ENCODE assay signal across 13 cellular contexts in the genomic region with DNA sequence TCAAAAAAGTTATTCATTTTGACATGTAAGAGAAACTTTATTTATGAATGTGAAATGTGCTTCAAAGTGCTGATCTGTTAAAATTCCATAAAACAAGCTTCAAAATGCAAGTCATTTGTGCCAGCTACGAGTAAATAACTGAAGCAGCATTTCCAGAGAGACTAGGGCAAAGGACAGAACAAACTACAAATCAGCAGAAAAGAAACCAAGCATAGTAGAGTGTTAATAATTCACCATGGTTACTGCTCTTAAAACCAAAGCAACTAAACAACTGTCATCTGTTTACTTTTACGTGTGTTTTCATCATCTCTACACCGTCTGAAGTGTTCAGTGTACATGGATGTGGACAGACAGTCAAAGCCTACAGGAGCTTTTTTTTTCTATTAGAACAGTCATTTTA. TPM values are rescaled to one million over a fixed set of nuclear protein-coding genes. Genes with fewer than 3 reads are reported as not detected.
DNase-seq lines count a peak whose midpoint lies in the region; ATAC-seq and TF ChIP-seq lines count a peak whose summit lies in the region.
"Had no signal": no experiment of that assay in that cellular context is flagged by ENCODE, and none has a peak within 500 bp of the region (broad histone marks: within the 10 kb centered on the region; RNA-seq: fewer than 3 reads in every experiment).

No MANE protein-coding gene starts in this region.

- H3K36me3 Mint-ChIP-seq in nephron (ENCODE audit: low read depth), result no peaks in the 10 kb centered on the region
- H3K36me3 Mint-ChIP-seq: activated CD8-positive, alpha-beta memory T cell treated with anti-CD3 and anti-CD28 coated beads, Interleukin-2, amount 10 ng/mL, durations not matched to agents 7 days and 5 days had no signal

- intact Hi-C loops in Right ventricle myocardium superior (cut with DNase I), result no loop called here
- intact Hi-C loops in Right ventricle myocardium inferior (cut with DNase I), result no loop called here
- intact Hi-C loops in aorta (cut with DNase I), result no loop called here

- no peaks in the 10 kb centered on the region for H3K9me3 Mint-ChIP-seq in nephron

- H3K4me1 ChIP-seq in aorta (ENCODE audit: control insufficient read depth in 1 of 2, insufficient read depth in 2 of 2, low read length in 2 of 2), result no peaks in the 10 kb centered on the region

- 33 to 41% methylated on average over 3 of the region's 3 CpGs for WGBS in aorta, 2 donors

- H3K36me3 ChIP-seq in aorta (ENCODE audit: control insufficient read depth in 1 of 2, insufficient read depth in 2 of 2, low read length in 1 of 2), result no peaks in the 10 kb centered on the region
- H3K36me3 ChIP-seq: neutrophil, upper lobe of left lung had no signal

- H3K27me3 ChIP-seq in aorta (ENCODE audit: control insufficient read depth in 1 of 2, insufficient read depth in 2 of 2, low read length in 1 of 2), result no peaks in the 10 kb centered on the region
- H3K27me3 ChIP-seq: upper lobe of left lung had no signal

- peak overlapping the region; percentile 84 to 90 (median 88) for H3K27ac Mint-ChIP-seq in nephron
- H3K27ac Mint-ChIP-seq: activated CD8-positive, alpha-beta memory T cell treated with anti-CD3 and anti-CD28 coated beads, Interleukin-2, amount 10 ng/mL, durations not matched to agents 7 days and 5 days had no signal

- peaks cover 31% of the 10 kb centered on the region for H3K4me1 Mint-ChIP-seq in nephron

- H3K27ac ChIP-seq in aorta (ENCODE audit: low read depth in 1 of 2, low read length in 2 of 2), result no peak overlapping the region
- H3K27ac ChIP-seq: neutrophil had no signal

- H3K4me3 ChIP-seq in epithelial cell of proximal tubule (ENCODE audit: low read depth, low read length) (no peak overlapping the region), aorta (ENCODE audit: low read length in 2 of 2) (no peak overlapping the region)
- H3K4me3 ChIP-seq: upper lobe of left lung had no signal

- no peak for TF ChIP-seq CTCF in epithelial cell of proximal tubule (conservative IDR thresholded peaks at IDR 0.05; ENCODE audit: low read depth, low read length)
- TF ChIP-seq CTCF in nephron (IDR thresholded peaks at IDR 0.05; ENCODE audit: unreplicated experiment in 3 of 3), result no peak

- DNase-seq in Right ventricle myocardium superior (no peak), Right ventricle myocardium inferior (ENCODE audit: missing footprints) (no peak), epithelial cell of proximal tubule (ENCODE audit: low read depth) (peak; percentile 89), aorta (no peak), A172 (ENCODE audit: low spot score) (no peak), dermis blood vessel endothelial cell (no peak)
- no peak for DNase-seq in stimulated activated CD4-positive, alpha-beta T cell treated with anti-CD3 and anti-CD28 coated beads, Interleukin-2, amount 100 ng/mL, for 24 hours
- DNase-seq: activated CD8-positive, alpha-beta memory T cell treated with anti-CD3 and anti-CD28 coated beads, Interleukin-2, amount 10 ng/mL, durations not matched to agents 7 days and 5 days; upper lobe of left lung had no signal

- peaks cover 1% of the 10 kb centered on the region for H3K9me3 ChIP-seq in aorta (ENCODE audit: control insufficient read depth, low read length)
- H3K9me3 ChIP-seq: neutrophil, upper lobe of left lung had no signal

- H3K27me3 Mint-ChIP-seq in nephron (ENCODE audit: low read depth), result no peaks in the 10 kb centered on the region

- H3K4me3 Mint-ChIP-seq in nephron, result peak overlapping the region in 2 of 3 experiments; percentile 26 to 34
- H3K4me3 Mint-ChIP-seq: activated CD8-positive, alpha-beta memory T cell treated with anti-CD3 and anti-CD28 coated beads, Interleukin-2, amount 10 ng/mL, durations not matched to agents 7 days and 5 days had no signal

- ATAC-seq in Right ventricle myocardium superior (ENCODE audit: poor library complexity) (peak; percentile 40), Right ventricle myocardium inferior (no peak), aorta (ENCODE audit: low FRiP score) (peak; percentile 34)
- ATAC-seq: activated CD8-positive, alpha-beta memory T cell treated with anti-CD3 and anti-CD28 coated beads, Interleukin-2, amount 10 ng/mL, durations not matched to agents 7 days and 5 days had no signal

RNA-seq across cellular contexts. Expression of a gene that starts 1.6 kb away (rescaled TPM):
- 2.5 TPM for total RNA-seq in Right ventricle myocardium superior
- total RNA-seq in Right ventricle myocardium inferior, result 3.8 TPM
- total RNA-seq in epithelial cell of proximal tubule, result 0.06 TPM in 1 of 2 replicates, not detected in the other
- 1 to 10 TPM; 3.2 to 6.6 TPM for total RNA-seq in aorta
- 1 to 10 TPM in 1 of 2 donors, under 1 TPM in 1; 0.10 to 4.5 TPM for polyA plus RNA-seq in aorta
- total RNA-seq in A172 (2014; rRNA removed; shearing (Covaris generic)), result 0.09 TPM in 1 of 2 replicates, not detected in the other
- not detected in 2 replicates for total RNA-seq in dermis blood vessel endothelial cell
- total RNA-seq: A673; activated CD8-positive, alpha-beta memory T cell treated with anti-CD3 and anti-CD28 coated beads, Interleukin-2, amount 10 ng/mL, durations not matched to agents 7 days and 5 days; T-helper 1 cell treated with Interleukin-12 subunit alpha and Interleukin-12 subunit beta and Interleukin-4 antibody, amounts not matched to agents 30 ng/mL and 1 ng/mL, for 36 hours had no signal

RNA-seq across cellular contexts. Expression of a gene that starts 2.6 kb away (rescaled TPM):
- 0.51 TPM for total RNA-seq in Right ventricle myocardium superior
- 0.84 TPM for total RNA-seq in Right ventricle myocardium inferior
- 0.07 TPM in 1 of 2 replicates, not detected in the other for total RNA-seq in epithelial cell of proximal tubule
- 1 to 10 TPM in 1 of 2 donors, not detected in 1; 1.4 TPM for total RNA-seq in aorta
- polyA plus RNA-seq in aorta, result under 1 TPM in 1 of 2 donors, not detected in 1; 0.67 TPM
- total RNA-seq in A172 (2014; rRNA removed; shearing (Covaris generic)), result not detected in 2 replicates
- total RNA-seq in dermis blood vessel endothelial cell, result under 0.01 and 0.23 TPM in 2 replicates
- total RNA-seq: A673; T-helper 1 cell treated with Interleukin-12 subunit alpha and Interleukin-12 subunit beta and Interleukin-4 antibody, amounts not matched to agents 30 ng/mL and 1 ng/mL, for 36 hours had no signal

RNA-seq across cellular contexts. Expression of a gene that starts 40.6 kb away (rescaled TPM):
- total RNA-seq in Right ventricle myocardium superior, result not detected
- not detected for total RNA-seq in Right ventricle myocardium inferior
- not detected in 2 replicates for total RNA-seq in epithelial cell of proximal tubule
- total RNA-seq in aorta, result not detected
- polyA plus RNA-seq in aorta, result not detected
- total RNA-seq in A172 (2014; rRNA removed; shearing (Covaris generic)), result not detected in 2 replicates
- total RNA-seq in dermis blood vessel endothelial cell, result not detected in 2 replicates
- total RNA-seq: A673; activated CD8-positive, alpha-beta memory T cell treated with anti-CD3 and anti-CD28 coated beads, Interleukin-2, amount 10 ng/mL, durations not matched to agents 7 days and 5 days; T-helper 1 cell treated with Interleukin-12 subunit alpha and Interleukin-12 subunit beta and Interleukin-4 antibody, amounts not matched to agents 30 ng/mL and 1 ng/mL, for 36 hours; upper lobe of left lung had no signal
